Comparison of ENCODE assay signal across 34 cellular contexts in the genomic region with DNA sequence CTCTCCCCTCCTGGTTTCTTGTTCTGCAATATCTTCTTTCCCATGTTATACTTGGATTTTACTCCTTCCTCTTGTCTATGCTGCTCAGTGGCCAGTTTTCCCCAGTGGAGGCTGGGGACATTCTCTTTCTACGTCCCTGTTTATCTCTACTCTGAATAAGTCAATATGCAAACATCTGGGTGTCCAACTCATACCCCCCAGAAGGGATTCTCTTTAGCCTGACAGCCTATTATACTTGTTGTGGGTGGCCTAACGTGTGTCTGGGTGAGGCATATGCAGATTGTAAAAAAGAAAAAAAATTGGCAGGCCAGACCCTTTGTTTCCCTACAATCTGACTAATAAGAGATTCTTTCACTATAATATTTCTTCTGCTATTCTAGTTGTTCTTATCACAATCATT.
"Had no signal": no experiment of that assay in that cellular context is flagged by ENCODE, and none has a peak within 500 bp of the region (broad histone marks: within the 10 kb centered on the region; RNA-seq: fewer than 3 reads in every experiment).

No MANE protein-coding gene starts in this region.

- H3K4me3 ChIP-seq: MG63 had no signal

- H3K27me3 ChIP-seq: MG63 had no signal

- DNase-seq: Karpas-422, Kasumi-1, MG63, MM.1S, MV-4-11, NCI-H1048, NCI-H1092, NCI-H1092 treated with DMSO at 0.1 percent for 48 hours, NCI-H1105, NCI-H1105 treated with DMSO at 0.1 percent for 48 hours, NCI-H1417, NCI-H1417 treated with DMSO at 0.1 percent for 48 hours, NCI-H1436, NCI-H1436 treated with DMSO at 0.1 percent for 48 hours, NCI-H146, NCI-H1694, NCI-H1694 treated with DMSO at 0.1 percent for 48 hours, NCI-H187, NCI-H187 treated with DMSO at 0.1 percent for 48 hours, NCI-H1930, NCI-H2029, NCI-H2029 treated with DMSO at 0.1 percent for 48 hours, NCI-H2081, NCI-H2081 treated with DMSO at 0.1 percent for 48 hours, NCI-H2107, NCI-H2171, NCI-H2171 treated with DMSO at 0.1 percent for 48 hours, NCI-H2227 treated with DMSO at 0.1 percent for 48 hours, NCI-H226, NCI-H345, NCI-H446, NCI-H446 treated with DMSO at 0.1 percent for 48 hours, NCI-H510A had no signal

- H3K27ac ChIP-seq: KMS-11 had no signal

- H3K9me3 ChIP-seq: MG63 had no signal

- H3K36me3 ChIP-seq: MG63 had no signal
